In genomic region chr13:21526707-21527454, GRCh38 we compare ENCODE assay signal across 15 cellular contexts.
"Had no signal": no experiment of that assay in that cellular context is flagged by ENCODE, and none has a peak within 500 bp of the region (broad histone marks: within the 10 kb centered on the region; RNA-seq: fewer than 3 reads in every experiment).

No MANE protein-coding gene starts in this region.

- H3K4me3 Mint-ChIP-seq: activated naive CD8-positive, alpha-beta T cell treated with anti-CD3 and anti-CD28 coated beads for 36 hours; activated T-cell treated with anti-CD3 and anti-CD28 coated beads, Interleukin-2, amount 50 U/mL, for 72 hours; dendritic cell treated with granulocyte-macrophage colony-stimulating factor and Interleukin-4, amounts not matched to agents 40 ng/mL and 50 ng/mL, for 4 days; natural killer cell treated with Interleukin-12 subunit alpha and Interleukin-12 subunit beta and Interleukin-15 and Interleukin-18, amount 100 ng/mL, for 72 hours; stimulated activated memory B cell treated with anti-CD40 and anti-IgM and Interleukin-4, amounts not matched to agents 10 μg/mL and 1 μg/mL and 100 μg/mL, for 72 hours; T-helper 17 cell had no signal

- H3K4me1 Mint-ChIP-seq: stimulated activated memory B cell treated with anti-CD40 and anti-IgM and Interleukin-4, amounts not matched to agents 10 μg/mL and 1 μg/mL and 100 μg/mL, for 72 hours had no signal

- H3K9me3 Mint-ChIP-seq: activated naive CD8-positive, alpha-beta T cell treated with anti-CD3 and anti-CD28 coated beads for 36 hours; activated T-cell treated with anti-CD3 and anti-CD28 coated beads, Interleukin-2, amount 50 U/mL, for 72 hours; dendritic cell treated with granulocyte-macrophage colony-stimulating factor and Interleukin-4, amounts not matched to agents 40 ng/mL and 50 ng/mL, for 4 days; natural killer cell treated with Interleukin-12 subunit alpha and Interleukin-12 subunit beta and Interleukin-15 and Interleukin-18, amount 100 ng/mL, for 72 hours; stimulated activated memory B cell treated with anti-CD40 and anti-IgM and Interleukin-4, amounts not matched to agents 10 μg/mL and 1 μg/mL and 100 μg/mL, for 72 hours had no signal

- H3K27ac Mint-ChIP-seq: activated naive CD8-positive, alpha-beta T cell treated with anti-CD3 and anti-CD28 coated beads for 36 hours; activated T-cell treated with anti-CD3 and anti-CD28 coated beads, Interleukin-2, amount 50 U/mL, for 72 hours; dendritic cell treated with granulocyte-macrophage colony-stimulating factor and Interleukin-4, amounts not matched to agents 40 ng/mL and 50 ng/mL, for 4 days; natural killer cell treated with Interleukin-12 subunit alpha and Interleukin-12 subunit beta and Interleukin-15 and Interleukin-18, amount 100 ng/mL, for 72 hours; stimulated activated memory B cell treated with anti-CD40 and anti-IgM and Interleukin-4, amounts not matched to agents 10 μg/mL and 1 μg/mL and 100 μg/mL, for 72 hours; T-helper 17 cell had no signal

- ATAC-seq: activated T-cell treated with anti-CD3 and anti-CD28 coated beads, Interleukin-2, amount 50 U/mL, for 72 hours; natural killer cell treated with Interleukin-12 subunit alpha and Interleukin-12 subunit beta and Interleukin-15 and Interleukin-18, amount 100 ng/mL, for 72 hours; stimulated activated memory B cell treated with anti-CD40 and anti-IgM and Interleukin-4, amounts not matched to agents 10 μg/mL and 1 μg/mL and 100 μg/mL, for 72 hours; T-helper 17 cell had no signal

- DNase-seq: activated CD4-positive, alpha-beta T cell treated with anti-CD3 and anti-CD28 coated beads, Interleukin-2, amount 50 U/mL, for 4 hours; activated gamma-delta T cell; activated naive CD8-positive, alpha-beta T cell treated with anti-CD3 and anti-CD28 coated beads for 36 hours; activated T-cell treated with anti-CD3 and anti-CD28 coated beads, Interleukin-2, amount 50 U/mL, for 72 hours; amniotic stem cell; effector CD8-positive, alpha-beta T cell; mesendoderm; sigmoid colon; spleen; stimulated activated CD4-positive, alpha-beta T cell treated with anti-CD3 and anti-CD28 coated beads, Interleukin-4, amount 100 ng/mL, for 4 hours; T-helper 17 cell; WERI-Rb-1 had no signal

- H3K27me3 Mint-ChIP-seq: activated naive CD8-positive, alpha-beta T cell treated with anti-CD3 and anti-CD28 coated beads for 36 hours; dendritic cell treated with granulocyte-macrophage colony-stimulating factor and Interleukin-4, amounts not matched to agents 40 ng/mL and 50 ng/mL, for 4 days; natural killer cell treated with Interleukin-12 subunit alpha and Interleukin-12 subunit beta and Interleukin-15 and Interleukin-18, amount 100 ng/mL, for 72 hours; stimulated activated memory B cell treated with anti-CD40 and anti-IgM and Interleukin-4, amounts not matched to agents 10 μg/mL and 1 μg/mL and 100 μg/mL, for 72 hours; T-helper 17 cell had no signal
